8 cellular contexts compared by ENCODE assay signal in the genomic region with DNA sequence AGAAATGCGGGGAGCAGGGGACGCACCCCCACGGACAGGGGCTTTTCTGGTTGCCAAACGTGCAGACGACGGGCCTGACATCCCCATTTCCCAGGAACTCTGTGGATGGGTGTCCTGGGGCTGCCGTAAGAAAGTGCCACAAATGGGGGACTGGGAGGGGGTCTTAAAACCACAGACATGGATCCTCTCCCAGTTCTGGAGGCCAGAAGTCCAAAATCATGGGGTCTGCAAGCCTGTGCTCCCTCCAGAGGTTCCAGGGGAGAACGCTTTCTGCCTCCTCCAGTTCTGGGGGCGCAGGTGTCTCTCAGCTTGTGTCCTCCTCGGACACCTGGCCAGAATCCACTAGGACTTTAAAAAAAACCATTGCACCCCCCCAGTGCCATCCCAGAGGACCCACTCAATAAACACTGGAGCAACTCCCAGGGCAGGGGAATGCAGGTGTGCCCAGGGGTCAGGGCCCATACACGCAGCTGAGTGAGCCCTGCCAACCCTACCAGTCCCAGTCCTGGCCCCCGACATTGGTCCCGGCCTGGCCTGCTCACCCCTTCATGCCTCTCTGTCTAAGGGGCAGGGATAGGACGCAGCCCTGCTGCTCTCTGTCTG.
A peak's percentile ranks its signal among the peaks of the same experiment; 100 is the strongest.
DNase-seq lines count a peak whose midpoint lies in the region; ATAC-seq and TF ChIP-seq lines count a peak whose summit lies in the region.

No MANE protein-coding gene starts in this region.

- peak overlapping the region; percentile 58 for H3K4me3 Mint-ChIP-seq in activated naive CD8-positive, alpha-beta T cell treated with anti-CD3 and anti-CD28 coated beads, Interleukin-2, amount 10 ng/mL, durations not matched to agents 7 days and 5 days
- H3K4me3 Mint-ChIP-seq in activated naive CD8-positive, alpha-beta T cell treated with anti-CD3 and anti-CD28 coated beads, Interleukin-2, amount 50 U/mL, for 24 hours: no peak overlapping the region
- peak overlapping the region; percentile 72 for H3K4me3 Mint-ChIP-seq in nephron progenitor cell

- H3K36me3 Mint-ChIP-seq in activated naive CD8-positive, alpha-beta T cell treated with anti-CD3 and anti-CD28 coated beads, Interleukin-2, amount 10 ng/mL, durations not matched to agents 7 days and 5 days: no peaks in the 10 kb centered on the region
- H3K36me3 Mint-ChIP-seq in activated naive CD8-positive, alpha-beta T cell treated with anti-CD3 and anti-CD28 coated beads, Interleukin-2, amount 50 U/mL, for 24 hours (ENCODE audit: low read depth): peaks cover 8% of the 10 kb centered on the region
- H3K36me3 Mint-ChIP-seq in nephron progenitor cell (ENCODE audit: low read depth): peaks cover 18% of the 10 kb centered on the region

- H3K4me3 ChIP-seq in endocrine pancreas (ENCODE audit: control insufficient read depth, insufficient read depth, low read length) (no peak overlapping the region), upper lobe of left lung (peak overlapping the region in 2 of 4 donors; percentile 43 to 50)

- H3K27me3 Mint-ChIP-seq in activated naive CD8-positive, alpha-beta T cell treated with anti-CD3 and anti-CD28 coated beads, Interleukin-2, amount 10 ng/mL, durations not matched to agents 7 days and 5 days: peaks cover 7% of the 10 kb centered on the region
- peaks cover 15% of the 10 kb centered on the region for H3K27me3 Mint-ChIP-seq in activated naive CD8-positive, alpha-beta T cell treated with anti-CD3 and anti-CD28 coated beads, Interleukin-2, amount 50 U/mL, for 24 hours
- H3K27me3 Mint-ChIP-seq in nephron progenitor cell (ENCODE audit: low read depth, poor library complexity): peaks cover 7% of the 10 kb centered on the region

- H3K4me1 ChIP-seq in endocrine pancreas (ENCODE audit: control insufficient read depth, insufficient read depth, low read length): no peaks in the 10 kb centered on the region
- H3K4me1 ChIP-seq in upper lobe of left lung: peaks cover 28 to 49% (median 29%) of the 10 kb centered on the region in 4 donors

- peak overlapping the region; percentile 71 for H3K27ac Mint-ChIP-seq in activated naive CD8-positive, alpha-beta T cell treated with anti-CD3 and anti-CD28 coated beads, Interleukin-2, amount 10 ng/mL, durations not matched to agents 7 days and 5 days
- H3K27ac Mint-ChIP-seq in activated naive CD8-positive, alpha-beta T cell treated with anti-CD3 and anti-CD28 coated beads, Interleukin-2, amount 50 U/mL, for 24 hours: no peak overlapping the region
- H3K27ac Mint-ChIP-seq in nephron progenitor cell: no peak overlapping the region

- TF ChIP-seq CTCF in nephron progenitor cell (IDR thresholded peaks at IDR 0.05): no peak
- peak in 1 of 6 experiments; percentile 28 for TF ChIP-seq CTCF in upper lobe of left lung (IDR thresholded peaks at IDR 0.05)

- no peak for TF ChIP-seq EP300 in upper lobe of left lung (IDR thresholded peaks at IDR 0.05)

- POLR2A ChIA-PET in activated naive CD8-positive, alpha-beta T cell treated with anti-CD3 and anti-CD28 coated beads, Interleukin-2, amount 10 ng/mL, durations not matched to agents 7 days and 5 days (lab: Charles Lee): interaction anchor here (0.7 to 6.0 kb wide), 4 partner anchors 18 to 104 kb away, joined by 3 to 150 read pairs (median 7); a partner anchor contains a TSS

- peaks cover 2% of the 10 kb centered on the region for H3K4me1 Mint-ChIP-seq in activated naive CD8-positive, alpha-beta T cell treated with anti-CD3 and anti-CD28 coated beads, Interleukin-2, amount 10 ng/mL, durations not matched to agents 7 days and 5 days
- peaks cover 9% of the 10 kb centered on the region for H3K4me1 Mint-ChIP-seq in activated naive CD8-positive, alpha-beta T cell treated with anti-CD3 and anti-CD28 coated beads, Interleukin-2, amount 50 U/mL, for 24 hours
- H3K4me1 Mint-ChIP-seq in nephron progenitor cell: peaks cover 16% of the 10 kb centered on the region

- peak overlapping the region; percentile 38 for H3K9ac ChIP-seq in endocrine pancreas (ENCODE audit: control insufficient read depth, insufficient read depth, low read length)

- no peak for TF ChIP-seq POLR2A in upper lobe of left lung (IDR thresholded peaks at IDR 0.05)

- H3K27me3 ChIP-seq in endocrine pancreas (ENCODE audit: control insufficient read depth, insufficient read depth, low read length) (no peaks in the 10 kb centered on the region), upper lobe of left lung (no peaks in the 10 kb centered on the region)

- H3K9me3 Mint-ChIP-seq in activated naive CD8-positive, alpha-beta T cell treated with anti-CD3 and anti-CD28 coated beads, Interleukin-2, amount 10 ng/mL, durations not matched to agents 7 days and 5 days: peaks cover 7% of the 10 kb centered on the region
- peaks cover 5% of the 10 kb centered on the region for H3K9me3 Mint-ChIP-seq in activated naive CD8-positive, alpha-beta T cell treated with anti-CD3 and anti-CD28 coated beads, Interleukin-2, amount 50 U/mL, for 24 hours
- H3K9me3 Mint-ChIP-seq in nephron progenitor cell: peaks cover 30% of the 10 kb centered on the region

- no peak for DNase-seq in activated naive CD8-positive, alpha-beta T cell treated with anti-CD3 and anti-CD28 coated beads, Interleukin-2, amount 10 ng/mL, durations not matched to agents 7 days and 5 days
- DNase-seq in activated naive CD8-positive, alpha-beta T cell treated with anti-CD3 and anti-CD28 coated beads, Interleukin-2, amount 50 U/mL, for 24 hours: no peak
- DNase-seq in nephron progenitor cell (no peak), upper lobe of left lung (no peak), NCI-H1092 (lab: John Stamatoyannopoulos, UW) (no peak), activated T-cell treated with anti-CD3 and anti-CD28 coated beads for 4 hours (no peak)

- 28 to 30% methylated on average over 11 to 14 of the region's 14 CpGs for WGBS in upper lobe of left lung, 2 donors

- H3K36me3 ChIP-seq in endocrine pancreas (ENCODE audit: control insufficient read depth, insufficient read depth, low read length) (no peaks in the 10 kb centered on the region), upper lobe of left lung (no peaks in the 10 kb centered on the region)

- peak overlapping the region; percentile 78 to 93 (median 89) for H3K27ac ChIP-seq in upper lobe of left lung

- H3K9me3 ChIP-seq in endocrine pancreas (ENCODE audit: control insufficient read depth, low read length) (no peaks in the 10 kb centered on the region), upper lobe of left lung (peaks cover 0 to 3% (median 0%) of the 10 kb centered on the region in 4 donors)

- no peak for ATAC-seq in activated naive CD8-positive, alpha-beta T cell treated with anti-CD3 and anti-CD28 coated beads, Interleukin-2, amount 10 ng/mL, durations not matched to agents 7 days and 5 days (ENCODE audit: low read depth)
- ATAC-seq in activated naive CD8-positive, alpha-beta T cell treated with anti-CD3 and anti-CD28 coated beads, Interleukin-2, amount 50 U/mL, for 24 hours: no peak
- ATAC-seq in upper lobe of left lung (ENCODE audit: low FRiP score in 2 of 2) (no peak), GM21723 (IDR thresholded peaks at IDR 0.05; ENCODE audit: unreplicated experiment) (no peak)
